ENCODE assay signal across 8 cellular contexts in the genomic region with DNA sequence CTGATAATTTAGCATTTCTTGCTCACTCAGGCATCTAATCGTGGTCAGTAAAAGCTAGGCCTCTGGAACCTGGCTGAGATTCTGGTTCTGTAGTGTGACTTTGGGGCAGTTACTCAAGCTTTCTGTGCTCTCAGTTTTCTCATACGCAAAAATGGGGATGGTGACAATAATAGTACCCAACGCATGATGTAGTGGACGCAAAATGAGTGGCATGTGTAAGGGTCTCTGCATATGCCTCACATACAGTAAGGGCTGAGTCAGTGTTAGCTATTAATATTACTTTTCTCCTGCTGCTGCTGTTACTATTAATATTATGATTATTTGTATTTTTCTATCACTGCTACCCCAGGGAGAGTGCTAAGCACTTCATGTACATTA. TPM values are rescaled to one million over a fixed set of nuclear protein-coding genes. Genes with fewer than 3 reads are reported as not detected.
A peak's percentile ranks its signal among the peaks of the same experiment; 100 is the strongest.
DNase-seq lines count a peak whose midpoint lies in the region; ATAC-seq and TF ChIP-seq lines count a peak whose summit lies in the region.

No MANE protein-coding gene starts in this region.

- peaks cover 56% of the 10 kb centered on the region for H3K79me2 ChIP-seq in DOHH2 (ENCODE audit: control insufficient read depth, low read length)
- H3K79me2 ChIP-seq in OCI-LY1 (ENCODE audit: insufficient read depth, low read length), result peaks cover 15% of the 10 kb centered on the region

- H3K27ac Mint-ChIP-seq in endothelial cell (ENCODE audit: unreplicated experiment), result peak overlapping the region; percentile 3

- no peaks in the 10 kb centered on the region for H3K27me3 ChIP-seq in DOHH2 (ENCODE audit: control insufficient read depth, low read length)
- no peaks in the 10 kb centered on the region for H3K27me3 ChIP-seq in OCI-LY1 (ENCODE audit: insufficient read depth, low read length)
- H3K27me3 ChIP-seq in ovary, result no peaks in the 10 kb centered on the region

- TF ChIP-seq POLR2A in ovary (IDR thresholded peaks at IDR 0.05), result no peak

- no peak for DNase-seq in endothelial cell (ENCODE audit: low spot score)
- no peak for DNase-seq in ovary
- no peak for DNase-seq in HK-2 (ENCODE audit: unreplicated experiment)
- DNase-seq in NCI-H524 (lab: John Stamatoyannopoulos, UW), result no peak

- H4K20me1 ChIP-seq in DOHH2 (ENCODE audit: control insufficient read depth, insufficient read depth, low read depth, low read length), result peaks cover 5% of the 10 kb centered on the region; the same call in 1 of the 2 replicates
- no peaks in the 10 kb centered on the region for H4K20me1 ChIP-seq in OCI-LY1 (ENCODE audit: insufficient read depth, low read length)

- peak overlapping the region; percentile 81 for H3K4me2 ChIP-seq in DOHH2 (ENCODE audit: low read length)
- peak overlapping the region; percentile 83 for H3K4me2 ChIP-seq in OCI-LY1 (ENCODE audit: low read length)

- intact Hi-C loops in ovary (cut with DNase I), result loop anchor here in 2 of 4 donors (10.0 kb wide), 2 partner anchors 343 to 413 kb away; partner anchors contain the start of gene APMAP (in 1 of the 2)

- H3K9me3 ChIP-seq in DOHH2 (ENCODE audit: control insufficient read depth, insufficient read depth, low read length) (peaks cover 3% of the 10 kb centered on the region; the same call in 1 of the 2 replicates), OCI-LY1 (ENCODE audit: low read length) (peaks cover 7% of the 10 kb centered on the region), ovary (no peaks in the 10 kb centered on the region)

- no peak for ATAC-seq in GM21529 (IDR thresholded peaks at IDR 0.05; ENCODE audit: unreplicated experiment)
- ATAC-seq in HG02885 (IDR thresholded peaks at IDR 0.05; ENCODE audit: poor library complexity, unreplicated experiment), result no peak

- H2AFZ ChIP-seq in OCI-LY1 (ENCODE audit: low read length), result no peak overlapping the region

- TF ChIP-seq CTCF in DOHH2 (IDR thresholded peaks at IDR 0.05; ENCODE audit: low read depth, low read length, poor library complexity, severe bottlenecking) (no peak), OCI-LY1 (IDR thresholded peaks at IDR 0.05; ENCODE audit: low read length) (no peak), endothelial cell (IDR thresholded peaks at IDR 0.05; ENCODE audit: unreplicated experiment) (no peak), ovary (IDR thresholded peaks at IDR 0.05) (no peak)

- H3K9me2 ChIP-seq in DOHH2 (replicated peaks; ENCODE audit: control insufficient read depth, low read length) (no peaks in the 10 kb centered on the region), OCI-LY1 (ENCODE audit: low read depth, low read length) (no peaks in the 10 kb centered on the region)

- peaks cover 42% of the 10 kb centered on the region for H3K36me3 ChIP-seq in DOHH2 (ENCODE audit: control insufficient read depth, low read length)
- H3K36me3 ChIP-seq in OCI-LY1 (ENCODE audit: insufficient read depth, low read length), result peaks cover 8% of the 10 kb centered on the region; the same call in 1 of the 2 replicates
- H3K36me3 ChIP-seq in ovary, result no peaks in the 10 kb centered on the region

- peak overlapping the region; percentile 87 for H3K9ac ChIP-seq in OCI-LY1 (ENCODE audit: low read length)

- H3K27me3 Mint-ChIP-seq in endothelial cell (ENCODE audit: unreplicated experiment), result peaks cover 2% of the 10 kb centered on the region

- H3K9me3 Mint-ChIP-seq in endothelial cell (ENCODE audit: unreplicated experiment), result peaks cover 4% of the 10 kb centered on the region

- peaks cover 6% of the 10 kb centered on the region for H3K4me1 Mint-ChIP-seq in endothelial cell (ENCODE audit: unreplicated experiment)

- peak overlapping the region; percentile 94 for H3K4me3 ChIP-seq in DOHH2 (ENCODE audit: low read length)
- peak overlapping the region; percentile 71 for H3K4me3 ChIP-seq in OCI-LY1 (ENCODE audit: low read depth, low read length, poor library complexity, severe bottlenecking)
- peak overlapping the region; percentile 48 for H3K4me3 ChIP-seq in ovary

- no peak for TF ChIP-seq EP300 in ovary (IDR thresholded peaks at IDR 0.05)

- peaks cover 19% of the 10 kb centered on the region for H3K4me1 ChIP-seq in DOHH2 (ENCODE audit: control insufficient read depth, low read length)
- peaks cover 23% of the 10 kb centered on the region for H3K4me1 ChIP-seq in OCI-LY1 (ENCODE audit: insufficient read depth, low read length, severe bottlenecking)
- H3K4me1 ChIP-seq in ovary (ENCODE audit: insufficient read depth), result no peaks in the 10 kb centered on the region

- H3K36me3 Mint-ChIP-seq in endothelial cell (ENCODE audit: low read depth, unreplicated experiment), result peaks cover 4% of the 10 kb centered on the region

- no peaks in the 10 kb centered on the region for H3F3A ChIP-seq in DOHH2 (ENCODE audit: control insufficient read depth, insufficient read depth)
- no peaks in the 10 kb centered on the region for H3F3A ChIP-seq in OCI-LY1 (ENCODE audit: insufficient read depth, low read length)

- H3K4me3 Mint-ChIP-seq in endothelial cell (ENCODE audit: unreplicated experiment), result peak overlapping the region; percentile 95

- WGBS in ovary, 3 donors, result 2 to 3% (median 3%) methylated on average over 4 of the region's 4 CpGs

- H3K27ac ChIP-seq in DOHH2 (ENCODE audit: low read depth, low read length) (peak overlapping the region; percentile 59), OCI-LY1 (ENCODE audit: low read depth, low read length, poor library complexity, severe bottlenecking) (peak overlapping the region; percentile 5), ovary (no peak overlapping the region)

RNA-seq across cellular contexts. Expression of gene GINS1, which starts 0.7 kb away (rescaled TPM):
- total RNA-seq in endothelial cell (ENCODE audit: unreplicated experiment) (12.3 TPM), ovary (1 to 10 TPM in 4 of 7 donors, under 1 TPM in 2, not detected in 1; 0.69 to 2.7 (median 1.8) TPM)
- 1 to 10 TPM; 1.2 to 2.3 TPM for polyA plus RNA-seq in ovary

RNA-seq across cellular contexts. Expression of gene ABHD12, which starts 17.5 kb away (rescaled TPM):
- 28.0 TPM for total RNA-seq in endothelial cell (ENCODE audit: unreplicated experiment)
- total RNA-seq in ovary, result 10 to 100 TPM; 15.0 to 46.9 (median 37.6) TPM
- polyA plus RNA-seq in ovary, result 10 to 100 TPM; 29.8 to 87.6 TPM

Comparison
In these comparisons a context has a peak if more than half of its experiments do, and no peak if none do; other contexts are left out.
1. H3K27ac ChIP-seq: peak in DOHH2 (single experiment) and OCI-LY1 (single experiment); none in ovary (0 of 2).
2. Peak in every context shown above with its lines, with median percentiles within 50 percentile points of each other: H3K4me3 ChIP-seq.